ENCODE assay signal across 15 cellular contexts in genomic region chr7:119711104-119711503, GRCh38.
A peak's percentile ranks its signal among the peaks of the same experiment; 100 is the strongest.
DNase-seq lines count a peak whose midpoint lies in the region; ATAC-seq and TF ChIP-seq lines count a peak whose summit lies in the region.
"Had no signal": no experiment of that assay in that cellular context is flagged by ENCODE, and none has a peak within 500 bp of the region (broad histone marks: within the 10 kb centered on the region; RNA-seq: fewer than 3 reads in every experiment).

No MANE protein-coding gene starts in this region.

- H3K4me1 ChIP-seq in testis: no peaks in the 10 kb centered on the region
- H3K4me1 ChIP-seq: A549, pancreas, spleen had no signal

- no peak for TF ChIP-seq POLR2A in testis (IDR thresholded peaks at IDR 0.05)

- H3K27me3 ChIP-seq in testis: no peaks in the 10 kb centered on the region
- H3K27me3 ChIP-seq: pancreas, spleen had no signal

- intact Hi-C loops in testis (cut with DNase I; ENCODE audit: low total_unique reads): no loop called here

- no peak overlapping the region for H3K27ac ChIP-seq in testis
- H3K27ac ChIP-seq: A549, pancreas, spleen had no signal

- no peak for TF ChIP-seq CTCF in GM10266 (IDR thresholded peaks at IDR 0.05; ENCODE audit: control insufficient read depth, insufficient read depth, low read depth, missing control alignments)
- no peak for TF ChIP-seq CTCF in testis (IDR thresholded peaks at IDR 0.05)

- ATAC-seq in GM19025 (IDR thresholded peaks at IDR 0.05; ENCODE audit: low read depth, unreplicated experiment): peak; percentile 68
- ATAC-seq in HG02852 (IDR thresholded peaks at IDR 0.05; ENCODE audit: unreplicated experiment): peak; percentile 80
- peak; percentile 76 for ATAC-seq in HG03457 (IDR thresholded peaks at IDR 0.05; ENCODE audit: unreplicated experiment)
- ATAC-seq in GM21515 (IDR thresholded peaks at IDR 0.05; ENCODE audit: unreplicated experiment): no peak
- ATAC-seq: A549; CD8-positive, alpha-beta T cell; mucosa of descending colon; pancreas had no signal

- H3K4me3 ChIP-seq in testis: no peak overlapping the region
- H3K4me3 ChIP-seq: A549, mucosa of descending colon, pancreas, spleen had no signal

- DNase-seq in GM10266 (ENCODE audit: extremely low spot score): peak; percentile 32
- DNase-seq in cerebellar nuclear complex (lab: John Stamatoyannopoulos, UW): no peak
- no peak for DNase-seq in activated naive CD4-positive, alpha-beta T cell treated with anti-CD3 and anti-CD28 coated beads, Interleukin-2, amount 50 U/mL, for 16 hours
- no peak for DNase-seq in testis
- DNase-seq: CD8-positive, alpha-beta T cell; mucosa of descending colon; NCI-H2029 treated with DMSO at 0.1 percent for 48 hours; NCI-H82; pancreas; spleen had no signal

- no peaks in the 10 kb centered on the region for H3K36me3 ChIP-seq in testis (ENCODE audit: low read depth, missing control alignments)
- H3K36me3 ChIP-seq: pancreas, spleen had no signal

- no peaks in the 10 kb centered on the region for H3K9me3 ChIP-seq in testis
- H3K9me3 ChIP-seq: A549, mucosa of descending colon, pancreas had no signal

- WGBS in testis, 2 donors: 85 to 89% methylated on average over 3 of the region's 3 CpGs
